ENCODE assay signal across 31 cellular contexts in the genomic region with DNA sequence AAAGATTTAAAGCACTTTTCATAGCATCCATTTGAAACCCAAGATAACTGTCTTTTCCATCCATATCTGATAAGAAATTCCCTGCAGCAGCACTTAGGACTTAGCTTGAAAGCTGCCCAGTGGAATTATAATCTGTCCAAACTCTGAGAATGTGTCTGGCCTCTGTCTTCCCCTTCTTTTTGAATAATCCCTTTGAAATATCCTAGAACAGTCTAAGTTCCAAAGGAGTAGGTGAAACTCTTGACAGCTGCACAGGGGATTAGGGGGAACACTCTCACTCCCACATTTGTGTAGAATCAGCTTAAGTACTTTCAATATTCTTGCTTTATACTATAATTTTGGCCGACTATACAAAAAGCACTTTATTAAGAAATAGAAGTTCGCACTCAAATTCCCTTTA.
"Had no signal": no experiment of that assay in that cellular context is flagged by ENCODE, and none has a peak within 500 bp of the region (broad histone marks: within the 10 kb centered on the region; RNA-seq: fewer than 3 reads in every experiment).

No MANE protein-coding gene starts in this region.

- H3K27me3 ChIP-seq: body of pancreas, breast epithelium, cardiac muscle cell, colonic mucosa, dorsolateral prefrontal cortex, heart left ventricle had no signal

- H3K4me3 ChIP-seq: body of pancreas, breast epithelium, cardiac muscle cell, colonic mucosa, dorsolateral prefrontal cortex, heart left ventricle had no signal

- ATAC-seq: activated CD4-positive, alpha-beta T cell treated with anti-CD3 and anti-CD28 coated beads for 36 hours; activated CD8-positive, alpha-beta T cell treated with anti-CD3 and anti-CD28 coated beads, Interleukin-2, amount 10 ng/mL, durations not matched to agents 7 days and 5 days; activated naive CD4-positive, alpha-beta T cell treated with anti-CD3 and anti-CD28 coated beads, Interleukin-2, amount 50 U/mL, for 72 hours; activated T-cell treated with anti-CD3 and anti-CD28 coated beads, Interleukin-2, amount 50 U/mL, for 72 hours; body of pancreas; heart left ventricle; T-helper 17 cell had no signal

- DNase-seq: activated CD4-positive, alpha-beta memory T cell treated with anti-CD3 and anti-CD28 coated beads for 36 hours; activated CD4-positive, alpha-beta T cell treated with anti-CD3 and anti-CD28 coated beads for 36 hours; activated CD4-positive, alpha-beta T cell treated with anti-CD3 and anti-CD28 coated beads, Interleukin-2, amount 10 ng/mL, durations not matched to agents 24 days and 14 days; activated CD4-positive, CD25-positive, alpha-beta regulatory T cell; activated CD4-positive, CD25-positive, alpha-beta regulatory T cell treated with anti-CD3 and anti-CD28 coated beads, Interleukin-2, amount 50 U/mL, for 72 hours; activated CD8-positive, alpha-beta memory T cell treated with anti-CD3 and anti-CD28 coated beads, Interleukin-2, amount 50 U/mL, for 48 hours; activated CD8-positive, alpha-beta T cell treated with anti-CD3 and anti-CD28 coated beads, Interleukin-2, amount 10 ng/mL, durations not matched to agents 7 days and 5 days; activated gamma-delta T cell; activated naive CD4-positive, alpha-beta T cell; activated naive CD4-positive, alpha-beta T cell treated with anti-CD3 and anti-CD28 coated beads, Interleukin-2, amount 10 ng/mL, durations not matched to agents 7 days and 5 days; activated T-cell treated with anti-CD3 and anti-CD28 coated beads for 4 hours; activated T-cell treated with anti-CD3 and anti-CD28 coated beads, Interleukin-2, amount 50 U/mL, for 24 hours; activated T-cell treated with anti-CD3 and anti-CD28 coated beads, Interleukin-2, amount 50 U/mL, for 72 hours; amygdala; aorta; body of pancreas; central memory CD4-positive, alpha-beta T cell; cerebellar nuclear complex; colonic mucosa; dorsolateral prefrontal cortex; effector memory CD4-positive, alpha-beta T cell; endodermal cell; foreskin fibroblast; glutamatergic neuron; heart left ventricle; T-helper 1 cell; T-helper 17 cell; T1000 had no signal

- H3K9me3 ChIP-seq: body of pancreas, colonic mucosa had no signal

- H3K36me3 ChIP-seq: breast epithelium, cardiac muscle cell, colonic mucosa, heart left ventricle had no signal

- H3K27ac ChIP-seq: body of pancreas, breast epithelium, cardiac muscle cell, colonic mucosa, dorsolateral prefrontal cortex, heart left ventricle had no signal
